In the genomic region with DNA sequence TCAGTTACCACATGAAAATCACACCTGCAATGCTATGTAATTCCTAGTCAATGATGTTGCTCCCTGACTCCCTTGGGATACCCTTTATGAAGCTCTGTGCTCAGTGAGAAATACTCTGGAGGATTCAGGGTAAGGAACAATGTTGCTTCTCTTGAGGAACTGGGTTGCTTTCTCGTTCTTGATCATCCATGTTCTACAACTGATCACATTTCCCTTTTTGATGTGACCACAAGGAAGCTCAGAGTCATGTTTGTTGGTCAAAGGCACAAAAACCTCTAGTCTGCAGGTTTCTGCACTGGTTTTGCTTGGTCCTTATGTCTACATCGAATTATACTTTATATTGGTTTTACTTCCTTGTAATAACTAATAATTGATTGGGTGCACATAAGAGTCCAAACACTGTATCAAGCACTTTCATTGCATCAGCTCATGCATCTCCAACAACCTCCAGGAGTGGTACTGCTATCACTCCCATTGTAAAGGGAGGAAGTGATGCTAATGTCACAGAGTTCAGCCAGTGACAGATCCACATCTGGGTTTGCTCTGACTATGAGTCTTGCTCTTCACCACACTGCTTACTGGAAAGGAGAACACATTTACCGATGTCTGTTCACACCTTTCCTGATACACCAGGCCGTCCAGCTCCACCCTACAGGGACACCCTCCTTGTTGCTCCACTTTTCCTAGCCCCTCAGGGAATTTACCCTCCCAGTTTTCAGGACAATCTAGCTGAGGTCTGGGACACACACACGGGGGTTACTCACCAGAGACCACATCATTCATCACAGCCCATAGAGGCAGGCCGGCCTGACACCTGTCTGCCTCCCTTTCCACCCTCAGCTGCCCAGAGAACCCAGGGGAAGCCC, we compare ENCODE assay signal across 1 cellular context.
A peak's percentile ranks its signal among the peaks of the same experiment; 100 is the strongest.
TF ChIP-seq lines count a peak whose summit lies in the region.

No MANE protein-coding gene starts in this region.

TF ChIP-seq in GM12878, 131 proteins besides CTCF, POLR2A, EP300 and RAD21 (continued from another document):
- TF ChIP-seq, protein P1, sequence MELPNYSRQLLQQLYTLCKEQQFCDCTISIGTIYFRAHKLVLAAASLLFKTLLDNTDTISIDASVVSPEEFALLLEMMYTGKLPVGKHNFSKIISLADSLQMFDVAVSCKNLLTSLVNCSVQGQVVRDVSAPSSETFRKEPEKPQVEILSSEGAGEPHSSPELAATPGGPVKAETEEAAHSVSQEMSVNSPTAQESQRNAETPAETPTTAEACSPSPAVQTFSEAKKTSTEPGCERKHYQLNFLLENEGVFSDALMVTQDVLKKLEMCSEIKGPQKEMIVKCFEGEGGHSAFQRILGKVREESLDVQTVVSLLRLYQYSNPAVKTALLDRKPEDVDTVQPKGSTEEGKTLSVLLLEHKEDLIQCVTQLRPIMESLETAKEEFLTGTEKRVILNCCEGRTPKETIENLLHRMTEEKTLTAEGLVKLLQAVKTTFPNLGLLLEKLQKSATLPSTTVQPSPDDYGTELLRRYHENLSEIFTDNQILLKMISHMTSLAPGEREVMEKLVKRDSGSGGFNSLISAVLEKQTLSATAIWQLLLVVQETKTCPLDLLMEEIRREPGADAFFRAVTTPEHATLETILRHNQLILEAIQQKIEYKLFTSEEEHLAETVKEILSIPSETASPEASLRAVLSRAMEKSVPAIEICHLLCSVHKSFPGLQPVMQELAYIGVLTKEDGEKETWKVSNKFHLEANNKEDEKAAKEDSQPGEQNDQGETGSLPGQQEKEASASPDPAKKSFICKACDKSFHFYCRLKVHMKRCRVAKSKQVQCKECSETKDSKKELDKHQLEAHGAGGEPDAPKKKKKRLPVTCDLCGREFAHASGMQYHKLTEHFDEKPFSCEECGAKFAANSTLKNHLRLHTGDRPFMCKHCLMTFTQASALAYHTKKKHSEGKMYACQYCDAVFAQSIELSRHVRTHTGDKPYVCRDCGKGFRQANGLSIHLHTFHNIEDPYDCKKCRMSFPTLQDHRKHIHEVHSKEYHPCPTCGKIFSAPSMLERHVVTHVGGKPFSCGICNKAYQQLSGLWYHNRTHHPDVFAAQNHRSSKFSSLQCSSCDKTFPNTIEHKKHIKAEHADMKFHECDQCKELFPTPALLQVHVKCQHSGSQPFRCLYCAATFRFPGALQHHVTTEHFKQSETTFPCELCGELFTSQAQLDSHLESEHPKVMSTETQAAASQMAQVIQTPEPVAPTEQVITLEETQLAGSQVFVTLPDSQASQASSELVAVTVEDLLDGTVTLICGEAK (IDR thresholded peaks at IDR 0.05; ENCODE audit: borderline replicate concordance), result no peak
- no peak for TF ChIP-seq STAT3 (IDR thresholded peaks at IDR 0.05; ENCODE audit: low read depth, low read length)
- peak; percentile 36 for TF ChIP-seq MEF2B (IDR thresholded peaks at IDR 0.05; ENCODE audit: partially characterized antibody, poor library complexity, severe bottlenecking)
- TF ChIP-seq IRF4 (IDR thresholded peaks at IDR 0.05; ENCODE audit: low read depth, low read length), result 0 out of 2 replicates have a peak, but pooled peaks have one; percentile 40
- TF ChIP-seq PAX5 (IDR thresholded peaks at IDR 0.05; ENCODE audit: borderline replicate concordance, low read depth, low read length), result no peak; the same call in 1 of the 2 replicates
